Comparison of ENCODE assay signal across 8 cellular contexts in the genomic region with DNA sequence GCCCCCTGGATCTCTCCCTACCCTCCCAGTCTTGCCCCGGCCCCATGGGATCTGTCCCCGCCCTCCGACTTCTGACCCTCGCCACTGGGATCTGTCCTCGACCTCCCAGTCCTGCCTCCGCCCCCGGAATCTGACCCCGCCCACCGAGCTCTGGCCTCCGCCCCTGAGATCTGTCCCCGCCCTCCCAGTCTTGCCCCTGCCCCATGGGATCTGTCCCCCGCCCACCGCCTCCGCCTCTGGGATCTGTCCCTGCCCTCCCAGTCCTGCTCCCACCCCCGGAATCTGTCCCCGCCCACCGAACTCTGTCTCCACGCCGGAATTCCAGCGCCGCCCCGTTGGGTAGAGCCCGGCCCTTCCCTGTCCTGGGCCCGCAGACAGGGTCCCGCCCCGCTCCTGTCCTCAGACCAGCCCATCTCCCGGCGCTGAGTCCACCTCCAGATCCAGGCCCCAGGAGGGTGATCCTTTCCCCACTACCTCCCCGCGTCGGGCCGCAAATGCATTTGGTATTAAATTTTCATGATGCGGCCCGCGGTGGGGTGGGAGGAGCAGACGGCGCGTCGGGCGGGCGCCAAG. TPM values are rescaled to one million over a fixed set of nuclear protein-coding genes. Genes with fewer than 3 reads are reported as not detected.
DNase-seq lines count a peak whose midpoint lies in the region; ATAC-seq and TF ChIP-seq lines count a peak whose summit lies in the region.

No MANE protein-coding gene starts in this region.

- H3K79me2 ChIP-seq in hepatocyte: no peaks in the 10 kb centered on the region

- peak overlapping the region; percentile 62 for H3K4me3 ChIP-seq in Jurkat, Clone E6-1 (ENCODE audit: low read length)
- H3K4me3 ChIP-seq in astrocyte of the cerebellum (ENCODE audit: low read depth, low read length): peak overlapping the region; percentile 57
- peak overlapping the region; percentile 60 for H3K4me3 ChIP-seq in hepatocyte
- peak overlapping the region; percentile 62 for H3K4me3 ChIP-seq in retinal pigment epithelial cell (ENCODE audit: low read length)

- H4K20me1 ChIP-seq in hepatocyte (ENCODE audit: insufficient read depth, poor library complexity, severe bottlenecking): no peaks in the 10 kb centered on the region

- H3K9me2 ChIP-seq in hepatocyte (replicated peaks; ENCODE audit: insufficient read depth): no peaks in the 10 kb centered on the region

- H3K27me3 ChIP-seq in hepatocyte: peaks cover 44% of the 10 kb centered on the region

- in situ Hi-C loops in astrocyte of the cerebellum (cut with HindIII; ENCODE audit: low sequenced_read_pairs): no loop called here

- H3K27ac ChIP-seq in hepatocyte: peak overlapping the region; percentile 70

- no peak for ATAC-seq in HG03571 (IDR thresholded peaks at IDR 0.05; ENCODE audit: unreplicated experiment)

- H3K4me1 ChIP-seq in hepatocyte (ENCODE audit: insufficient read depth): peaks cover 3% of the 10 kb centered on the region

- peak overlapping the region; percentile 95 for H3K4me2 ChIP-seq in hepatocyte

- 3% methylated on average over 21 of the region's 41 CpGs for WGBS in hepatocyte (ENCODE audit: low lambda C conversion rate, missing lambda C conversion rate)

- DNase-seq in COLO668 (lab: John Stamatoyannopoulos, UW; ENCODE audit: unreplicated experiment): peak; percentile 45
- peak; percentile 88 for DNase-seq in GM20000 (ENCODE audit: low spot score)
- no peak for DNase-seq in Jurkat, Clone E6-1 (ENCODE audit: low read depth, low spot score)
- peak; percentile 74 for DNase-seq in SK-N-DZ (ENCODE audit: low spot score)
- peak; percentile 42 for DNase-seq in astrocyte of the cerebellum (ENCODE audit: low read depth)
- DNase-seq in hepatocyte (ENCODE audit: low spot score): peak; percentile 95
- peak; percentile 44 for DNase-seq in retinal pigment epithelial cell (ENCODE audit: low read depth)

- TF ChIP-seq CTCF in GM20000 (IDR thresholded peaks at IDR 0.05; ENCODE audit: extremely low read depth, missing control alignments): no peak
- TF ChIP-seq CTCF in astrocyte of the cerebellum (IDR thresholded peaks at IDR 0.05; ENCODE audit: low read depth, low read length, missing control alignments): no peak
- TF ChIP-seq CTCF in hepatocyte (IDR thresholded peaks at IDR 0.05; ENCODE audit: poor library complexity): no peak
- TF ChIP-seq CTCF in retinal pigment epithelial cell (conservative IDR thresholded peaks at IDR 0.05; ENCODE audit: low read depth, low read length): no peak

- peak overlapping the region; percentile 95 for H2AFZ ChIP-seq in hepatocyte

- no peaks in the 10 kb centered on the region for H3K36me3 ChIP-seq in hepatocyte (replicated peaks; ENCODE audit: insufficient read depth, low read depth)

- H3K9me3 ChIP-seq in hepatocyte (ENCODE audit: low read depth): no peaks in the 10 kb centered on the region

RNA-seq across cellular contexts. Expression of a gene that starts 1.6 kb away (rescaled TPM):
- 0.48 TPM for polyA plus RNA-seq in Jurkat, Clone E6-1 (2012; ENCODE audit: insufficient read depth, insufficient read length)
- polyA plus RNA-seq in SK-N-DZ (2014; cell fraction: cytosol; rRNA removed): not detected in 2 replicates
- 0.16 TPM in 1 of 2 replicates, not detected in the other for polyA plus RNA-seq in SK-N-DZ (2014; cell fraction: nucleus; rRNA removed)
- total RNA-seq in hepatocyte: 0.13 TPM in 1 of 2 replicates, not detected in the other
- polyA plus RNA-seq in hepatocyte: 0.51 TPM in 1 of 2 replicates, not detected in the other

RNA-seq across cellular contexts. Expression of a gene that starts 8.7 kb away (rescaled TPM):
- 133 TPM for polyA plus RNA-seq in Jurkat, Clone E6-1 (2012; ENCODE audit: insufficient read depth, insufficient read length)
- polyA plus RNA-seq in SK-N-DZ (2014; cell fraction: cytosol; rRNA removed): 105 and 107 TPM in 2 replicates
- 190 and 225 TPM in 2 replicates for polyA plus RNA-seq in SK-N-DZ (2014; cell fraction: nucleus; rRNA removed)
- total RNA-seq in hepatocyte: 72.1 and 73.2 TPM in 2 replicates
- 79.8 and 98.9 TPM in 2 replicates for polyA plus RNA-seq in hepatocyte

RNA-seq across cellular contexts. Expression of a gene that starts 10.1 kb away (rescaled TPM):
- 27.4 TPM for polyA plus RNA-seq in Jurkat, Clone E6-1 (2012; ENCODE audit: insufficient read depth, insufficient read length)
- 6.8 and 14.6 TPM in 2 replicates for polyA plus RNA-seq in SK-N-DZ (2014; cell fraction: cytosol; rRNA removed)
- 20.4 and 21.3 TPM in 2 replicates for polyA plus RNA-seq in SK-N-DZ (2014; cell fraction: nucleus; rRNA removed)
- total RNA-seq in hepatocyte: 29.9 and 32.4 TPM in 2 replicates
- 36.5 and 38.7 TPM in 2 replicates for polyA plus RNA-seq in hepatocyte

RNA-seq across cellular contexts. Expression of a gene that starts 17.7 kb away (rescaled TPM):
- not detected for polyA plus RNA-seq in Jurkat, Clone E6-1 (2012; ENCODE audit: insufficient read depth, insufficient read length)
- not detected in 2 replicates for polyA plus RNA-seq in SK-N-DZ (2014; cell fraction: cytosol; rRNA removed)
- not detected in 2 replicates for polyA plus RNA-seq in SK-N-DZ (2014; cell fraction: nucleus; rRNA removed)
- not detected in 2 replicates for total RNA-seq in hepatocyte
- polyA plus RNA-seq in hepatocyte: not detected in 2 replicates

RNA-seq across cellular contexts. Expression of a gene that starts 19.6 kb away (rescaled TPM):
- not detected for polyA plus RNA-seq in Jurkat, Clone E6-1 (2012; ENCODE audit: insufficient read depth, insufficient read length)
- polyA plus RNA-seq in SK-N-DZ (2014; cell fraction: cytosol; rRNA removed): not detected in 2 replicates
- polyA plus RNA-seq in SK-N-DZ (2014; cell fraction: nucleus; rRNA removed): not detected in 2 replicates
- not detected in 2 replicates for total RNA-seq in hepatocyte
- not detected in 2 replicates for polyA plus RNA-seq in hepatocyte
